Comparison of ENCODE assay signal across 19 cellular contexts in genomic region chr1:23371987-23372386, GRCh38. TPM values are rescaled to one million over a fixed set of nuclear protein-coding genes. Genes with fewer than 3 reads are reported as not detected.
A peak's percentile ranks its signal among the peaks of the same experiment; 100 is the strongest.
DNase-seq lines count a peak whose midpoint lies in the region; ATAC-seq, FAIRE-seq and TF ChIP-seq lines count a peak whose summit lies in the region.
"Had no signal": no experiment of that assay in that cellular context is flagged by ENCODE, and none has a peak within 500 bp of the region (broad histone marks: within the 10 kb centered on the region; RNA-seq: fewer than 3 reads in every experiment).

No MANE protein-coding gene starts in this region.

- H3K4me3 ChIP-seq in heart left ventricle (no peak overlapping the region), H1 (ENCODE audit: extremely low read depth in 1 of 4, insufficient read depth in 2 of 4, low read depth in 3 of 4, low read length in 4 of 4) (no peak overlapping the region), uterus (no peak overlapping the region)

- H3K36me3 Mint-ChIP-seq in nephron progenitor cell (ENCODE audit: low read depth) (peaks cover 28% of the 10 kb centered on the region), natural killer cell (no peaks in the 10 kb centered on the region)
- H3K36me3 Mint-ChIP-seq: immature natural killer cell had no signal

- TF ChIP-seq RAD21 in H1 (IDR thresholded peaks at IDR 0.05 in 1 of 2, conservative IDR thresholded peaks at IDR 0.05 in 1 of 2; ENCODE audit: low read depth in 2 of 2, low read length in 2 of 2) = no peak

- peaks cover 9% of the 10 kb centered on the region for H3K27me3 Mint-ChIP-seq in nephron progenitor cell (ENCODE audit: low read depth, poor library complexity)
- H3K27me3 Mint-ChIP-seq in natural killer cell (ENCODE audit: low read depth in 2 of 2) = no peaks in the 10 kb centered on the region
- H3K27me3 Mint-ChIP-seq: activated CD8-positive, alpha-beta memory T cell treated with anti-CD3 and anti-CD28 coated beads, Interleukin-2, amount 10 ng/mL, durations not matched to agents 7 days and 5 days; CD4-positive, CD25-positive, alpha-beta regulatory T cell had no signal

- H3K56ac ChIP-seq in H1 (replicated peaks; ENCODE audit: insufficient read length, low read depth, low read length) = no peak overlapping the region

- no peak overlapping the region for H4K5ac ChIP-seq in H1 (ENCODE audit: insufficient read length, low read depth, low read length)

- H3K4me1 ChIP-seq in heart left ventricle (peaks cover 17 to 52% (median 38%) of the 10 kb centered on the region in 12 donors), H1 (replicated peaks in 1 of 4; ENCODE audit: control insufficient read depth in 3 of 4, insufficient read depth in 4 of 4, low read length in 3 of 4) (peaks cover 2 to 19% (median 4%) of the 10 kb centered on the region in 4 experiments; a peak in 6 of 7 replicates), uterus (peaks cover 2 to 8% of the 10 kb centered on the region in 2 donors)

- no peak overlapping the region for H3K9ac ChIP-seq in H1 (replicated peaks in 1 of 4; ENCODE audit: extremely low read depth in 1 of 4, low read depth in 3 of 4, low read length in 3 of 4)
- H3K9ac ChIP-seq: parathyroid adenoma had no signal

- H2BK120ac ChIP-seq in H1 (replicated peaks; ENCODE audit: low read depth, low read length) = no peak overlapping the region

- H3K23ac ChIP-seq in H1 (ENCODE audit: insufficient read length) = no peak overlapping the region

- no peak overlapping the region for H3K14ac ChIP-seq in H1 (ENCODE audit: insufficient read length)

- TF ChIP-seq POLR2A in heart left ventricle (IDR thresholded peaks at IDR 0.05) = no peak
- no peak for TF ChIP-seq POLR2A in H1 (IDR thresholded peaks at IDR 0.05; ENCODE audit: control extremely low read depth in 1 of 2, low read depth in 2 of 2, low read length in 2 of 2)
- no peak for TF ChIP-seq POLR2A in uterus (IDR thresholded peaks at IDR 0.05)

- FAIRE-seq in H1 (lab: Jason Lieb, UNC) = no peak
- FAIRE-seq: A204.1, RCC 7860 had no signal

- H4K20me1 ChIP-seq in H1 (replicated peaks in 1 of 2; ENCODE audit: control insufficient read depth in 1 of 2, insufficient read depth in 2 of 2, low read length in 2 of 2) = peaks cover 9 to 12% of the 10 kb centered on the region in 2 experiments

- no peak overlapping the region for H2BK20ac ChIP-seq in H1 (ENCODE audit: low read length)

- H4K91ac ChIP-seq in H1 (replicated peaks; ENCODE audit: insufficient read length, low read length) = no peak overlapping the region

- TF ChIP-seq EP300 in H1 (IDR thresholded peaks at IDR 0.05; ENCODE audit: borderline replicate concordance in 1 of 2, low read depth in 2 of 2, low read length in 2 of 2) = no peak

- no peak overlapping the region for H2AFZ ChIP-seq in H1 (ENCODE audit: low read length)
- H2AFZ ChIP-seq: parathyroid adenoma had no signal

- TF ChIP-seq CTCF in heart left ventricle (IDR thresholded peaks at IDR 0.05) (no peak), H1 (IDR thresholded peaks at IDR 0.05; ENCODE audit: control extremely low read depth in 1 of 3, insufficient read depth in 1 of 3, low read depth in 1 of 3, low read length in 3 of 3) (no peak), nephron progenitor cell (IDR thresholded peaks at IDR 0.05) (no peak), uterus (IDR thresholded peaks at IDR 0.05) (no peak), natural killer cell (IDR thresholded peaks at IDR 0.05) (no peak)

- 68 to 75% (median 72%) methylated on average over 9 of the region's 9 CpGs for WGBS in heart left ventricle, 4 donors
- WGBS in H1 (ENCODE audit: extremely low coverage in 1 of 2, insufficient coverage in 1 of 2, insufficient read length in 1 of 2, insufficient replicate concordance in 2 of 2, low coverage in 1 of 2, low lambda C conversion rate in 2 of 2, missing lambda C conversion rate in 1 of 2), 2 experiments = 43% methylated on average over 9 of the region's 9 CpGs; no CpG with 5 or more reads in 1 of the 2 experiments

- no peaks in the 10 kb centered on the region for H3K79me2 ChIP-seq in H1 (ENCODE audit: control insufficient read depth in 1 of 2, insufficient read depth in 2 of 2, low read length in 2 of 2)
- H3K79me2 ChIP-seq: parathyroid adenoma had no signal

- peak overlapping the region; percentile 100 for H3K27ac Mint-ChIP-seq in nephron progenitor cell
- H3K27ac Mint-ChIP-seq in natural killer cell = no peak overlapping the region
- H3K27ac Mint-ChIP-seq: activated CD8-positive, alpha-beta memory T cell treated with anti-CD3 and anti-CD28 coated beads, Interleukin-2, amount 10 ng/mL, durations not matched to agents 7 days and 5 days; immature natural killer cell had no signal

- no peaks in the 10 kb centered on the region for H3K79me1 ChIP-seq in H1 (ENCODE audit: low read depth, low read length)

- DNase-seq in heart left ventricle (no peak), left ventricle myocardium superior (no peak), H1 (ENCODE audit: low read depth in 1 of 2, low spot score in 2 of 2) (no peak), nephron progenitor cell (peak; percentile 16), uterus (no peak), cortex of kidney (lab: John Stamatoyannopoulos, UW) (no peak), NOMO-1 treated with DMSO at 0.1 percent for 48 hours (lab: John Stamatoyannopoulos, UW; ENCODE audit: unreplicated experiment) (no peak), natural killer cell (no peak)
- DNase-seq: activated CD8-positive, alpha-beta memory T cell treated with anti-CD3 and anti-CD28 coated beads, Interleukin-2, amount 10 ng/mL, durations not matched to agents 7 days and 5 days; activated gamma-delta T cell; CD4-positive, CD25-positive, alpha-beta regulatory T cell; effector CD8-positive, alpha-beta T cell; immature natural killer cell; NCI-H187 treated with DMSO at 0.1 percent for 48 hours; NCI-H526 treated with DMSO at 0.1 percent for 48 hours; stimulated activated CD4-positive, alpha-beta T cell treated with anti-CD3 and anti-CD28 coated beads, Interleukin-15, amount 100 ng/mL, for 24 hours had no signal

- H3K9me3 ChIP-seq in heart left ventricle (no peaks in the 10 kb centered on the region), H1 (ENCODE audit: insufficient read depth in 2 of 2, low read depth in 1 of 2, low read length in 1 of 2) (no peaks in the 10 kb centered on the region), uterus (no peaks in the 10 kb centered on the region)

- H3K4me1 Mint-ChIP-seq in nephron progenitor cell (peaks cover 75% of the 10 kb centered on the region), natural killer cell (peaks cover 24 to 32% of the 10 kb centered on the region in 2 donors)

- H3K23me2 ChIP-seq in H1 (ENCODE audit: low read depth, low read length) = peaks cover 10% of the 10 kb centered on the region

- H3K9me3 Mint-ChIP-seq in nephron progenitor cell (peaks cover 12% of the 10 kb centered on the region), natural killer cell (no peaks in the 10 kb centered on the region)
- H3K9me3 Mint-ChIP-seq: immature natural killer cell had no signal

- no peak overlapping the region for H4K8ac ChIP-seq in H1 (ENCODE audit: extremely low read depth, insufficient read depth, low read length)

- no peak overlapping the region for H2AK5ac ChIP-seq in H1 (ENCODE audit: low read depth, low read length)

- H3K18ac ChIP-seq in H1 (ENCODE audit: extremely low read depth, low read length) = no peak overlapping the region

- no peak overlapping the region for H3K4me2 ChIP-seq in H1 (ENCODE audit: insufficient read depth in 1 of 2, low read depth in 2 of 2, low read length in 2 of 2)

- no peak overlapping the region for H2BK15ac ChIP-seq in H1 (ENCODE audit: low read length)

- no peak overlapping the region for H3K4ac ChIP-seq in H1 (replicated peaks; ENCODE audit: insufficient read length, low read depth, low read length)

- peak overlapping the region in 9 of 12 donors; percentile 94 to 100 (median 98) for H3K27ac ChIP-seq in heart left ventricle
- H3K27ac ChIP-seq in H1 (ENCODE audit: low read depth, low read length) = no peak overlapping the region
- peak overlapping the region; percentile 3 to 98 for H3K27ac ChIP-seq in uterus
- H3K27ac ChIP-seq: parathyroid adenoma had no signal

- CTCF ChIA-PET in H1 (lab: Charles Lee; ENCODE audit: partially characterized antibody) = interaction anchor here (0.6 to 3.7 kb wide), 5 partner anchors 13 to 32 kb away, joined by 3 to 19 read pairs (median 8); no protein-coding TSS in a partner anchor

- H3K27me3 ChIP-seq in heart left ventricle = no peaks in the 10 kb centered on the region
- H3K27me3 ChIP-seq in H1 (replicated peaks in 1 of 4; ENCODE audit: control insufficient read depth in 3 of 4, extremely low read depth in 1 of 4, insufficient read depth in 3 of 4, low read length in 3 of 4) = peaks cover 57 to 88% (median 77%) of the 10 kb centered on the region in 4 experiments
- H3K27me3 ChIP-seq in uterus = no peaks in the 10 kb centered on the region

- no peak overlapping the region for H2BK5ac ChIP-seq in H1 (ENCODE audit: low read depth, low read length)

- H2BK12ac ChIP-seq in H1 (ENCODE audit: low read depth, low read length) = no peak overlapping the region

- intact Hi-C loops in heart left ventricle (cut with DNase I) = loop anchor here in 1 of 10 donors (2.0 kb wide), 1 partner anchor 23 kb away; no protein-coding TSS in a partner anchor
- intact Hi-C loops in left ventricle myocardium superior (cut with micrococcal nuclease) = no loop called here
- intact Hi-C loops in uterus (cut with DNase I; ENCODE audit: low total_unique reads) = no loop called here
- intact Hi-C loops in natural killer cell (cut with micrococcal nuclease) = no loop called here

- POLR2A ChIA-PET in H1 (lab: Charles Lee; ENCODE audit: partially characterized antibody) = interaction anchor here (1.5 to 2.4 kb wide), 2 partner anchors 15 to 28 kb away, joined by 6 to 13 read pairs; partner anchors contain the start of gene HNRNPR

- peak overlapping the region; percentile 96 for H3K4me3 Mint-ChIP-seq in nephron progenitor cell
- H3K4me3 Mint-ChIP-seq in natural killer cell = no peak overlapping the region
- H3K4me3 Mint-ChIP-seq: activated CD8-positive, alpha-beta memory T cell treated with anti-CD3 and anti-CD28 coated beads, Interleukin-2, amount 10 ng/mL, durations not matched to agents 7 days and 5 days; immature natural killer cell had no signal

- H3K36me3 ChIP-seq in heart left ventricle (peaks cover 0 to 8% (median 2%) of the 10 kb centered on the region in 9 donors), H1 (ENCODE audit: control insufficient read depth in 2 of 4, insufficient read depth in 4 of 4, low read length in 3 of 4) (no peaks in the 10 kb centered on the region), uterus (no peaks in the 10 kb centered on the region)

- ATAC-seq in heart left ventricle (no peak), left ventricle myocardium superior (no peak), natural killer cell (no peak)
- ATAC-seq: activated CD8-positive, alpha-beta memory T cell treated with anti-CD3 and anti-CD28 coated beads, Interleukin-2, amount 10 ng/mL, durations not matched to agents 7 days and 5 days had no signal

RNA-seq across cellular contexts. Expression of gene ZNF436, which starts 2.4 kb away (rescaled TPM):
- 10 to 100 TPM in 6 of 9 donors, 1 to 10 TPM in 3; 8.1 to 29.8 (median 14.2) TPM for total RNA-seq in heart left ventricle
- 1 to 10 TPM; 3.1 to 4.9 TPM for polyA plus RNA-seq in heart left ventricle
- 12.4 TPM for total RNA-seq in left ventricle myocardium superior
- total RNA-seq in H1 (2021; fragmentation: NEBNext Ultra II Directional; extraction: Animal tissue kit (Norgen Biotek cat#: 25700)) = 1.6 and 1.8 TPM in 2 replicates
- polyA plus RNA-seq in H1 (2011; rRNA removed) = 0.31 and 0.65 TPM in 2 replicates
- polyA plus RNA-seq in H1 (2011; cell fraction: cytosol; rRNA removed) = 0.58 TPM
- polyA plus RNA-seq in H1 (2011; cell fraction: nucleus; rRNA removed) = 0.41 TPM
- polyA plus RNA-seq in H1 (2012, experiment 1 of 2) = 0.86 to 1.2 TPM (median 0.91 TPM) in 4 replicates
- polyA plus RNA-seq in H1 (2012, experiment 2 of 2) = 0.07 TPM
- 0.81 TPM for polyA plus RNA-seq in H1 (2013, experiment 1 of 2)
- 0.75 TPM for polyA plus RNA-seq in H1 (2013, experiment 2 of 2)
- 1.5 and 2.6 TPM in 2 replicates for polyA minus RNA-seq in H1 (2011; rRNA and poly(A)+ RNA removed)
- polyA minus RNA-seq in H1 (2011; cell fraction: cytosol; rRNA and poly(A)+ RNA removed) = 0.73 TPM
- 1.4 TPM for polyA minus RNA-seq in H1 (2011; cell fraction: nucleus; rRNA and poly(A)+ RNA removed)
- 10 to 100 TPM; 12.1 to 88.8 (median 21.6) TPM for total RNA-seq in uterus
- 1 to 10 TPM; 4.5 to 7.8 (median 5.7) TPM for total RNA-seq in natural killer cell

RNA-seq across cellular contexts. Expression of gene HNRNPR, which starts 27.9 kb away (rescaled TPM):
- total RNA-seq in heart left ventricle = 10 to 100 TPM; 38.0 to 83.5 (median 69.2) TPM
- 10 to 100 TPM; 39.8 to 96.1 TPM for polyA plus RNA-seq in heart left ventricle
- total RNA-seq in left ventricle myocardium superior = 54.9 TPM
- 203 and 214 TPM in 2 replicates for total RNA-seq in H1 (2021; fragmentation: NEBNext Ultra II Directional; extraction: Animal tissue kit (Norgen Biotek cat#: 25700))
- 76.8 and 110 TPM in 2 replicates for polyA plus RNA-seq in H1 (2011; rRNA removed)
- polyA plus RNA-seq in H1 (2011; cell fraction: cytosol; rRNA removed) = 157 TPM
- polyA plus RNA-seq in H1 (2011; cell fraction: nucleus; rRNA removed) = 30.5 TPM
- 159 to 195 TPM (median 176 TPM) in 4 replicates for polyA plus RNA-seq in H1 (2012, experiment 1 of 2)
- 19.5 TPM for polyA plus RNA-seq in H1 (2012, experiment 2 of 2)
- 105 TPM for polyA plus RNA-seq in H1 (2013, experiment 1 of 2)
- polyA plus RNA-seq in H1 (2013, experiment 2 of 2) = 107 TPM
- polyA minus RNA-seq in H1 (2011; rRNA and poly(A)+ RNA removed) = 106 and 111 TPM in 2 replicates
- 67.5 TPM for polyA minus RNA-seq in H1 (2011; cell fraction: cytosol; rRNA and poly(A)+ RNA removed)
- 50.2 TPM for polyA minus RNA-seq in H1 (2011; cell fraction: nucleus; rRNA and poly(A)+ RNA removed)
- total RNA-seq in uterus = 100 to 1,000 TPM in 2 of 4 donors, 10 to 100 TPM in 2; 29.7 to 230 (median 116) TPM
- total RNA-seq in natural killer cell = 100 to 1,000 TPM; 126 to 134 (median 128) TPM

RNA-seq across cellular contexts. Expression of gene TCEA3, which starts 52.6 kb away (rescaled TPM):
- 10 to 100 TPM; 40.1 to 87.3 (median 59.1) TPM for total RNA-seq in heart left ventricle
- 10 to 100 TPM; 21.5 to 55.5 TPM for polyA plus RNA-seq in heart left ventricle
- total RNA-seq in left ventricle myocardium superior = 81.0 TPM
- total RNA-seq in H1 (2021; fragmentation: NEBNext Ultra II Directional; extraction: Animal tissue kit (Norgen Biotek cat#: 25700)) = 0.21 TPM in 1 of 2 replicates, not detected in the other
- polyA plus RNA-seq in H1 (2011; rRNA removed) = 0.08 and 0.13 TPM in 2 replicates
- polyA plus RNA-seq in H1 (2011; cell fraction: cytosol; rRNA removed) = 0.17 TPM
- polyA plus RNA-seq in H1 (2011; cell fraction: nucleus; rRNA removed) = 0.09 TPM
- polyA plus RNA-seq in H1 (2012, experiment 1 of 2) = 0.11 to 0.28 TPM (median 0.19 TPM) in 3 of 4 replicates, not detected in the other
- 0.10 TPM for polyA plus RNA-seq in H1 (2012, experiment 2 of 2)
- polyA plus RNA-seq in H1 (2013, experiment 1 of 2) = 0.22 TPM
- polyA plus RNA-seq in H1 (2013, experiment 2 of 2) = 0.15 TPM
- 0.38 TPM in 1 of 2 replicates, not detected in the other for polyA minus RNA-seq in H1 (2011; rRNA and poly(A)+ RNA removed)
- not detected for polyA minus RNA-seq in H1 (2011; cell fraction: cytosol; rRNA and poly(A)+ RNA removed)
- polyA minus RNA-seq in H1 (2011; cell fraction: nucleus; rRNA and poly(A)+ RNA removed) = 0.40 TPM
- total RNA-seq in uterus = 10 to 100 TPM; 20.6 to 70.9 (median 27.8) TPM
- 1 to 10 TPM in 1 of 3 donors, under 1 TPM in 2; 0.75 to 1.5 (median 0.94) TPM for total RNA-seq in natural killer cell

Comparison
In these comparisons a context has a peak if more than half of its experiments do, and no peak if none do; other contexts are left out.
1. RNA of gene TCEA3, which starts 52.6 kb away (total RNA-seq): 81.0 TPM in left ventricle myocardium superior (single experiment), 40.1 to 87.3 TPM in heart left ventricle and 20.6 to 70.9 TPM in uterus; 0.75 to 1.5 TPM in natural killer cell and 0.21 TPM in H1; every median in the first group is over 4 times any median in the second.